ENCODE assay signal across 1 cellular context in the genomic region with DNA sequence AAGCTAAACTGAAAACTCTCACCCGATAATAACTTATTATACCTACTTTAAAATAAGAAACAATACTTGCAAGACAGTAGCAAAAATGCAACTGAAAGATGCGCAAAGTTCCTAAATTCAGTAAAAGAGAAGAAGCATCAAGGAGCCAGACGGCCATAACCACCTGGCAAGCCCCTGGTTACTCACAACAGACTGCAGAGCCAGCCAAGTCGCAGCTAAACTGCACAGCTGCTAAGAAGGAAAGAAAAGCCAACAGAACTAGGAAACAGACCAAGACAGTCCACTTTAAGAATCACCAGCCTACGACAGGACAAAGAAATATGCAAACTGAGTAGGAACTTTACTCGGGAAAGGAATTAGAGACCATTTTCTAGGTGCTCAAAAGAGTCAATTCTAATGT.
TF ChIP-seq lines count a peak whose summit lies in the region.

No MANE protein-coding gene starts in this region.

TF ChIP-seq in GM12891, 5 proteins besides CTCF, POLR2A, EP300 and RAD21:
- no peak for TF ChIP-seq PAX5 (IDR thresholded peaks at IDR 0.05; ENCODE audit: insufficient read depth, low read length, severe bottlenecking)
- TF ChIP-seq POU2F2 (IDR thresholded peaks at IDR 0.05; ENCODE audit: low read depth, low read length), result no peak
- TF ChIP-seq TAF1 (IDR thresholded peaks at IDR 0.05; ENCODE audit: low read depth, low read length), result no peak
- TF ChIP-seq SPI1 (IDR thresholded peaks at IDR 0.05; ENCODE audit: low read depth, low read length), result no peak
- no peak for TF ChIP-seq POLR2AphosphoS5 (IDR thresholded peaks at IDR 0.05; ENCODE audit: low read depth, low read length)
